Comparison of ENCODE assay signal across 2 cellular contexts in genomic region chr3:136735103-136735502, GRCh38.
TF ChIP-seq lines count a peak whose summit lies in the region.

No MANE protein-coding gene starts in this region.

TF ChIP-seq in HEK293, 187 proteins besides CTCF, POLR2A, EP300 and RAD21:
- TF ChIP-seq ZNF155 (tag by site-specific recombination; IDR thresholded peaks at IDR 0.05) (no peak), ZNF121 (tag by site-specific recombination; IDR thresholded peaks at IDR 0.05) (peak; percentile 78)

TF ChIP-seq in H1, 55 proteins besides CTCF, POLR2A, EP300 and RAD21:
- TF ChIP-seq MAFK (IDR thresholded peaks at IDR 0.05; ENCODE audit: low read depth, low read length): no peak
- no peak for TF ChIP-seq SP2 (IDR thresholded peaks at IDR 0.05; ENCODE audit: low read length)
- no peak for TF ChIP-seq JUN (IDR thresholded peaks at IDR 0.05; ENCODE audit: low read depth, low read length)
- no peak for TF ChIP-seq SIN3A (conservative IDR thresholded peaks at IDR 0.05 in 1 of 2, IDR thresholded peaks at IDR 0.05 in 1 of 2; ENCODE audit: low read depth in 1 of 2, low read length in 2 of 2)
- TF ChIP-seq SRF (IDR thresholded peaks at IDR 0.05; ENCODE audit: low read depth, low read length): no peak
- no peak for TF ChIP-seq NRF1 (IDR thresholded peaks at IDR 0.05; ENCODE audit: low read depth, low read length)
- TF ChIP-seq HDAC2 (IDR thresholded peaks at IDR 0.05; ENCODE audit: borderline replicate concordance in 1 of 2, low read depth in 2 of 2, low read length in 2 of 2): no peak
- TF ChIP-seq KDM1A (IDR thresholded peaks at IDR 0.05; ENCODE audit: borderline replicate concordance, low read length): no peak
- TF ChIP-seq E2F6 (IDR thresholded peaks at IDR 0.05): no peak
- TF ChIP-seq, protein P1, sequence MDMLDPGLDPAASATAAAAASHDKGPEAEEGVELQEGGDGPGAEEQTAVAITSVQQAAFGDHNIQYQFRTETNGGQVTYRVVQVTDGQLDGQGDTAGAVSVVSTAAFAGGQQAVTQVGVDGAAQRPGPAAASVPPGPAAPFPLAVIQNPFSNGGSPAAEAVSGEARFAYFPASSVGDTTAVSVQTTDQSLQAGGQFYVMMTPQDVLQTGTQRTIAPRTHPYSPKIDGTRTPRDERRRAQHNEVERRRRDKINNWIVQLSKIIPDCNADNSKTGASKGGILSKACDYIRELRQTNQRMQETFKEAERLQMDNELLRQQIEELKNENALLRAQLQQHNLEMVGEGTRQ (IDR thresholded peaks at IDR 0.05; ENCODE audit: low read length): no peak
- TF ChIP-seq BCL11A (IDR thresholded peaks at IDR 0.05; ENCODE audit: low read depth in 2 of 2, low read length in 2 of 2): no peak
- no peak for TF ChIP-seq SIRT6 (IDR thresholded peaks at IDR 0.05; ENCODE audit: low read length)
